In the genomic region with DNA sequence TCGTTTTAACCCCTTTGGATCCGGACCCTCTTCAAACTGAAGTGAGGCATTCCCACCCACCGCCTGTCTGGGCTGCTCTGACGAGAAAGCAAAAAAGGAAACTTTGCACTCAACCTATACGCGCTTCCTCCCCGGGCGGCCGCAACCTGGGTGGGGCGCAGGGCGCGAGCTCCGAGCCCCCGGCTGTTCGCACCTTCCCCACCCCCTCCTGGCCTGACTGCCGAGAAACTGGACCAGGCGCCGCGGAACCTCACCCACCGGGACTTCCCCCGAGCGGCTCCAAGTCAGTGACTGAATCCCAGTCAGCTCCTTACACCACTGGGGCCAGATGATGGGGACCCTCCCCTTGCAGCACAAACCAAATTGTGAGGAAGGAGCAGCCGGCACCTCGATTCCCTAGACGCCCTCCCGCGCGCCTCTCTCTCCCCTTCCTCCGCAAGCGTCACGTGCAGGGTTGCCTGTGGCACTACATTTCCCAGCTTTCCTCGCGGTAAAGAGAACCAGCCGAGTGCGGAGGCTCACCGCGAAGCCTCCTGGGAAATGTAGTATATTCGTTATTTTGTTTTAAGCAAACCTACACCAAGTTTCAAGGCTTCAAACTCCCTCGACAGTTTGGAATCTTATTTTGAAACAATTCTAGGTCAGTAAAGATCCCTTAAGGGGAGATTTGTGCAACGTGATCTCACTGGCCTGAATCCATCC, we compare ENCODE assay signal across 8 cellular contexts. TPM values are rescaled to one million over a fixed set of nuclear protein-coding genes. Genes with fewer than 3 reads are reported as not detected.
A peak's percentile ranks its signal among the peaks of the same experiment; 100 is the strongest.
DNase-seq lines count a peak whose midpoint lies in the region; TF ChIP-seq lines count a peak whose summit lies in the region.

Gene RAB29, minus strand, starts transcription at position 468 of the 702 bp plus-strand sequence. CDS start 526 bp downstream, outside the sequence.

- no CpG with 5 or more reads among the region's 40 CpGs for WGBS in H9 (ENCODE audit: extremely low coverage, insufficient read length, low lambda C conversion rate)

- H2BK12ac ChIP-seq in H9 (ENCODE audit: insufficient read length, low read depth, low read length) = no peak within 1 kb of the TSS

- peaks cover 0 to 3% (median 3%) of the 10 kb centered on the region in 3 experiments; a peak in 3 of 7 replicates for H3K36me3 Mint-ChIP-seq in H9 (ENCODE audit: insufficient read depth in 1 of 3, low read depth in 3 of 3)

- peak within 1 kb of the TSS; percentile 83 to 94 for H3K4me3 Mint-ChIP-seq in H9

- H3K9me3 ChIP-seq in H9 (ENCODE audit: control insufficient read depth, low read depth, low read length) = no peaks in the 10 kb centered on the region
- H3K9me3 ChIP-seq in MG63 = no peaks in the 10 kb centered on the region
- H3K9me3 ChIP-seq in SJSA1 (replicated peaks) = no peaks in the 10 kb centered on the region
- H3K9me3 ChIP-seq in neuron (ENCODE audit: low read length) = no peaks in the 10 kb centered on the region

- H3K4me3 ChIP-seq in MG63 = peak within 1 kb of the TSS; percentile 65
- peak within 1 kb of the TSS; percentile 64 for H3K4me3 ChIP-seq in SJSA1
- peak within 1 kb of the TSS; percentile 55 for H3K4me3 ChIP-seq in neuron (ENCODE audit: low read length)

- no peak within 1 kb of the TSS for H4K91ac ChIP-seq in H9 (ENCODE audit: insufficient read length, low read depth, low read length)

- H3K27ac Mint-ChIP-seq in H9 = peak within 1 kb of the TSS in 1 of 3 experiments; percentile 54; a peak in 1 of 7 replicates

- H2AK5ac ChIP-seq in H9 (ENCODE audit: insufficient read length, low read length) = no peak within 1 kb of the TSS

- H3K27me3 ChIP-seq in H9 (ENCODE audit: insufficient read depth, low read length) (peaks cover 3% of the 10 kb centered on the region; the same call in 1 of the 2 replicates), MG63 (no peaks in the 10 kb centered on the region), SJSA1 (replicated peaks) (no peaks in the 10 kb centered on the region), neuron (ENCODE audit: insufficient read depth, low read length) (peaks cover 45% of the 10 kb centered on the region)

- H2AFZ ChIP-seq in H9 (ENCODE audit: low read length) = no peak within 1 kb of the TSS
- peak within 1 kb of the TSS; percentile 59 for H2AFZ ChIP-seq in neuron (ENCODE audit: low read depth, low read length)

- H3K18ac ChIP-seq in H9 (ENCODE audit: insufficient read length, low read depth, low read length) = no peak within 1 kb of the TSS

- H2BK20ac ChIP-seq in H9 (ENCODE audit: low read depth, low read length, poor library complexity, severe bottlenecking) = no peak within 1 kb of the TSS

- no peak within 1 kb of the TSS for H3K9ac ChIP-seq in H9 (ENCODE audit: extremely low read depth, insufficient read length, low read length)

- no peak within 1 kb of the TSS for H3K4ac ChIP-seq in H9 (ENCODE audit: low read depth, low read length)

- H3K27ac ChIP-seq in H9 (ENCODE audit: insufficient read length, low read depth, low read length) (no peak within 1 kb of the TSS), SJSA1 (peak within 1 kb of the TSS; percentile 2; the same call in 1 of the 2 replicates)

- no peak for TF ChIP-seq CTCF in H9 (conservative IDR thresholded peaks at IDR 0.05)

- peak within 1 kb of the TSS; percentile 83 for H3K4me2 ChIP-seq in H9 (ENCODE audit: insufficient read depth, insufficient read length, low read length)

- no peak within 1 kb of the TSS for H2BK120ac ChIP-seq in H9 (ENCODE audit: low read depth, low read length, poor library complexity, severe bottlenecking)

- H3K14ac ChIP-seq in H9 (ENCODE audit: insufficient read depth, low read length) = no peak within 1 kb of the TSS

- H2BK5ac ChIP-seq in H9 (ENCODE audit: insufficient read length, low read length) = no peak within 1 kb of the TSS

- peaks cover 8% of the 10 kb centered on the region for H3K36me3 ChIP-seq in MG63
- H3K36me3 ChIP-seq in SJSA1 = peaks cover 7% of the 10 kb centered on the region; the same call in 1 of the 2 replicates
- H3K36me3 ChIP-seq in neuron (ENCODE audit: insufficient read depth, low read length) = no peaks in the 10 kb centered on the region

- H4K5ac ChIP-seq in H9 (ENCODE audit: insufficient read length, low read depth, low read length) = no peak within 1 kb of the TSS

- H3K23me2 ChIP-seq in H9 (ENCODE audit: insufficient read length, low read depth, low read length, poor library complexity, severe bottlenecking) = peaks cover 6% of the 10 kb centered on the region

- H4K8ac ChIP-seq in H9 (replicated peaks; ENCODE audit: insufficient read length, low read depth, low read length) = no peak within 1 kb of the TSS

- peaks cover 11 to 15% of the 10 kb centered on the region in 2 experiments for H3K4me1 Mint-ChIP-seq in H9

- H4K20me1 ChIP-seq in H9 (ENCODE audit: control insufficient read depth, insufficient read depth, insufficient read length) = no peaks in the 10 kb centered on the region

- no peak within 1 kb of the TSS for H3T11ph ChIP-seq in H9 (ENCODE audit: low read length)

- no peak within 1 kb of the TSS for H3K56ac ChIP-seq in H9 (ENCODE audit: insufficient read length, low read depth, low read length)

- H3K27me3 Mint-ChIP-seq in H9 (ENCODE audit: low read depth) = peaks cover 63% of the 10 kb centered on the region

- H3K9me3 Mint-ChIP-seq in H9 = peaks cover 9 to 13% of the 10 kb centered on the region in 2 experiments; a peak in 4 of 5 replicates

- H3K79me2 ChIP-seq in H9 (ENCODE audit: insufficient read depth, low read length) = no peaks in the 10 kb centered on the region

- DNase-seq in ELR (ENCODE audit: low read depth) (peak; percentile 86), H9 (peak; percentile 86), MG63 (peak; percentile 87), SJSA1 (ENCODE audit: low read depth in 1 of 2, low spot score in 2 of 2) (peak; percentile 77), activated gamma-delta T cell treated with Interleukin-2 at 50 U/mL for 16 hours (peak; percentile 79), foreskin melanocyte (peak; percentile 80), stromal cell of bone marrow (ENCODE audit: low read depth) (peak; percentile 86)

- no peak within 1 kb of the TSS for H3K23ac ChIP-seq in H9 (ENCODE audit: insufficient read length, low read depth, low read length)

- no peak within 1 kb of the TSS for H2BK15ac ChIP-seq in H9 (ENCODE audit: low read depth, low read length)

- no peaks in the 10 kb centered on the region for H3K79me1 ChIP-seq in H9 (ENCODE audit: insufficient read depth, low read depth, low read length, poor library complexity, severe bottlenecking)

- H3K4me1 ChIP-seq in H9 (ENCODE audit: insufficient read depth, low read length) = no peaks in the 10 kb centered on the region
- peaks cover 26% of the 10 kb centered on the region for H3K4me1 ChIP-seq in SJSA1 (replicated peaks)
- peaks cover 8% of the 10 kb centered on the region for H3K4me1 ChIP-seq in neuron (ENCODE audit: insufficient read depth, low read length)

RNA-seq across cellular contexts. Expression of gene RAB29, which starts in this region (rescaled TPM):
- total RNA-seq in H9 (2021) = 4.2 and 4.4 TPM in 2 replicates
- total RNA-seq in MG63 (2014; rRNA removed; shearing (Covaris generic); ENCODE audit: low replicate concordance) = 13.6 and 18.5 TPM in 2 replicates
- total RNA-seq in SJSA1 (2014; rRNA removed; shearing (Covaris generic)) = 18.1 and 25.6 TPM in 2 replicates
